ENCODE assay signal across 22 cellular contexts in genomic region chr4:11404431-11404830, GRCh38. TPM values are rescaled to one million over a fixed set of nuclear protein-coding genes. Genes with fewer than 3 reads are reported as not detected.
"Had no signal": no experiment of that assay in that cellular context is flagged by ENCODE, and none has a peak within 500 bp of the region (broad histone marks: within the 10 kb centered on the region; RNA-seq: fewer than 3 reads in every experiment).

No MANE protein-coding gene starts in this region.

- H3K4me3 ChIP-seq: adrenal gland, esophagus muscularis mucosa, lower lobe of right lung, prostate gland, skin epidermis, tibial artery, uterus had no signal

- H3K9me3 Mint-ChIP-seq: activated naive CD4-positive, alpha-beta T cell treated with anti-CD3 and anti-CD28 coated beads, Interleukin-2, amount 50 U/mL, for 24 hours; immature natural killer cell; mesothelial cell of epicardium had no signal

- H3K4me3 Mint-ChIP-seq: activated CD8-positive, alpha-beta T cell treated with anti-CD3 and anti-CD28 coated beads, Interleukin-2, amount 10 ng/mL, durations not matched to agents 7 days and 5 days; activated naive CD4-positive, alpha-beta T cell treated with anti-CD3 and anti-CD28 coated beads, Interleukin-2, amount 50 U/mL, for 24 hours; immature natural killer cell; mesothelial cell of epicardium had no signal

- H3K4me1 Mint-ChIP-seq: activated naive CD4-positive, alpha-beta T cell treated with anti-CD3 and anti-CD28 coated beads, Interleukin-2, amount 50 U/mL, for 24 hours; immature natural killer cell had no signal

- H3K27me3 ChIP-seq: adrenal gland, esophagus muscularis mucosa, tibial artery, uterus had no signal

- ATAC-seq: activated CD8-positive, alpha-beta T cell treated with anti-CD3 and anti-CD28 coated beads, Interleukin-2, amount 10 ng/mL, durations not matched to agents 7 days and 5 days; left colon; lower lobe of right lung; right cardiac atrium had no signal

- H3K36me3 ChIP-seq: adrenal gland, prostate gland, uterus, WERI-Rb-1 had no signal

- DNase-seq: activated CD8-positive, alpha-beta memory T cell treated with anti-CD3 and anti-CD28 coated beads, Interleukin-2, amount 50 U/mL, for 4 hours; activated CD8-positive, alpha-beta T cell treated with anti-CD3 and anti-CD28 coated beads, Interleukin-2, amount 10 ng/mL, durations not matched to agents 7 days and 5 days; activated effector memory CD4-positive, alpha-beta T cell treated with anti-CD3 and anti-CD28 coated beads, Interleukin-2, amount 50 U/mL, for 16 hours; activated T-cell treated with anti-CD3 and anti-CD28 coated beads, Interleukin-2, amount 50 U/mL, for 48 hours; adrenal gland; glutamatergic neuron; immature natural killer cell; left colon; lower lobe of right lung; right cardiac atrium; stimulated activated CD4-positive, alpha-beta T cell treated with anti-CD3 and anti-CD28 coated beads, Interleukin-15, amount 100 ng/mL, for 24 hours; stimulated activated CD4-positive, alpha-beta T cell treated with anti-CD3 and anti-CD28 coated beads, Interleukin-4, amount 100 ng/mL, for 1 hour; stimulated activated naive CD4-positive, alpha-beta T cell; tibial artery; uterus; WERI-Rb-1 had no signal

- H3K27ac Mint-ChIP-seq: activated CD8-positive, alpha-beta T cell treated with anti-CD3 and anti-CD28 coated beads, Interleukin-2, amount 10 ng/mL, durations not matched to agents 7 days and 5 days; activated naive CD4-positive, alpha-beta T cell treated with anti-CD3 and anti-CD28 coated beads, Interleukin-2, amount 50 U/mL, for 24 hours; immature natural killer cell; mesothelial cell of epicardium had no signal

- H3K9me3 ChIP-seq: adrenal gland, esophagus muscularis mucosa, lower lobe of right lung, prostate gland, tibial artery, uterus had no signal

- H3K36me3 Mint-ChIP-seq: activated naive CD4-positive, alpha-beta T cell treated with anti-CD3 and anti-CD28 coated beads, Interleukin-2, amount 50 U/mL, for 24 hours; immature natural killer cell had no signal

- H3K27ac ChIP-seq: adrenal gland, esophagus muscularis mucosa, lower lobe of right lung, prostate gland, skin epidermis, tibial artery, uterus, WERI-Rb-1 had no signal

- H3K27me3 Mint-ChIP-seq: activated naive CD4-positive, alpha-beta T cell treated with anti-CD3 and anti-CD28 coated beads, Interleukin-2, amount 50 U/mL, for 24 hours had no signal

- H3K4me1 ChIP-seq: adrenal gland, esophagus muscularis mucosa, lower lobe of right lung, prostate gland, tibial artery, uterus had no signal

RNA-seq across cellular contexts. Expression of gene HS3ST1, which starts 24.3 kb away (rescaled TPM):
- total RNA-seq: activated CD8-positive, alpha-beta T cell treated with anti-CD3 and anti-CD28 coated beads, Interleukin-2, amount 10 ng/mL, durations not matched to agents 7 days and 5 days; fibroblast of villous mesenchyme had no signal
